Comparison of ENCODE assay signal across 16 cellular contexts in the genomic region with DNA sequence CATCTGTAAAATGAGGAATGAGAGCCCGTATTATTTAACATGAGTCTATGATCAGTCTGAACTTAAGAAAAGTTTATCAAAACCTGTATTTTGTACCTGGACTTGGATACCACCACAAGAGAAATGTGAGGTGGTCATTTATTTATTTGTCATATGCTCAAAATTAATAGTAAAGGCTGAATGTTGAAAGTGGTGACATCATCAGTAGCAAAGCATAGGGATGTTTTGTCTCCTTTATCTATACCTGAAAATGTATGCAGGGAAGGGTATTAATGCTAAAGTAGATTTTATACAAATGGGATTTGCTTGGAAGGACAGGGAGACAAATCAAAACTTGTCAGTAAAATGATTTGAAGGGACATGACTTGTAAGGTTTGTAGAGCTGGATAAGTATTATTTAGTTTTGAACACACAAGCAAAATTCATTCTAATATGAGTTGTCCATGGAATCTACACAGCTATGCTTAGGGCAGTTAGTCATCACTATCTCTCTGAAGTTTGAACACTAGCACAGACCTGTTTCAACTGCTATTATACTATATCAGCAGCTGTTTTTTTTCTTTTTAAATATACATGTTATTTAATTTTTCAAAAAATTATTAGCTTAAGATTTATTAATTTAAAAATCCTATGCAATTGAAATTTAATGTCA. TPM values are rescaled to one million over a fixed set of nuclear protein-coding genes. Genes with fewer than 3 reads are reported as not detected.
A peak's percentile ranks its signal among the peaks of the same experiment; 100 is the strongest.
DNase-seq lines count a peak whose midpoint lies in the region; ATAC-seq, FAIRE-seq and TF ChIP-seq lines count a peak whose summit lies in the region.
"Had no signal": no experiment of that assay in that cellular context is flagged by ENCODE, and none has a peak within 500 bp of the region (broad histone marks: within the 10 kb centered on the region; RNA-seq: fewer than 3 reads in every experiment).

No MANE protein-coding gene starts in this region.

- DNase-seq in GM23248 (peak; percentile 44), RCC 7860 (ENCODE audit: low spot score) (no peak), trophoblast cell (peak in 1 of 2 donors; percentile 35), osteoblast (ENCODE audit: insufficient read length, low spot score, missing footprints) (no peak)
- DNase-seq: CD8-positive, alpha-beta T cell; DND-41; KG1; NCI-H1105; NCI-H1694 treated with DMSO at 0.1 percent for 48 hours; PC-3 had no signal

- no peak overlapping the region for H4K91ac ChIP-seq in trophoblast cell (ENCODE audit: low read depth, low read length)

- H2AK5ac ChIP-seq in trophoblast cell (ENCODE audit: low read length): no peak overlapping the region

- no peak overlapping the region for H4K8ac ChIP-seq in trophoblast cell (ENCODE audit: low read depth, low read length)

- H3K9me2 ChIP-seq in GM23248 (ENCODE audit: insufficient read depth): no peaks in the 10 kb centered on the region

- H3K27me3 ChIP-seq in GM23248 (replicated peaks; ENCODE audit: insufficient read depth): no peaks in the 10 kb centered on the region
- no peaks in the 10 kb centered on the region for H3K27me3 ChIP-seq in trophoblast cell (ENCODE audit: insufficient read depth, low read length)
- no peaks in the 10 kb centered on the region for H3K27me3 ChIP-seq in osteoblast (ENCODE audit: insufficient read depth, low read length)

- H3K4me2 ChIP-seq in GM23248 (ENCODE audit: unreplicated experiment): no peak overlapping the region
- H3K4me2 ChIP-seq in trophoblast cell (ENCODE audit: low read length): no peak overlapping the region
- H3K4me2 ChIP-seq in osteoblast (ENCODE audit: insufficient read depth, low read length): no peak overlapping the region

- H3K27ac ChIP-seq in GM23248: no peak overlapping the region
- H3K27ac ChIP-seq in trophoblast cell (ENCODE audit: low read depth, low read length): peak overlapping the region; percentile 17
- no peak overlapping the region for H3K27ac ChIP-seq in osteoblast (ENCODE audit: low read depth, low read length)
- H3K27ac ChIP-seq: HL-60 had no signal

- H2BK12ac ChIP-seq in trophoblast cell (ENCODE audit: low read length): no peak overlapping the region

- no peak overlapping the region for H4K12ac ChIP-seq in trophoblast cell (ENCODE audit: low read depth, low read length)

- no peaks in the 10 kb centered on the region for H3K79me2 ChIP-seq in GM23248 (ENCODE audit: insufficient read depth)
- no peaks in the 10 kb centered on the region for H3K79me2 ChIP-seq in trophoblast cell (ENCODE audit: control insufficient read depth, insufficient read depth, low read length, poor library complexity)
- no peaks in the 10 kb centered on the region for H3K79me2 ChIP-seq in osteoblast (ENCODE audit: insufficient read depth, low read length)

- peak; percentile 64 for FAIRE-seq in RCC 7860 (lab: Jason Lieb, UNC)

- H3K18ac ChIP-seq in trophoblast cell (ENCODE audit: low read length): no peak overlapping the region

- H3K4me3 ChIP-seq in GM23248 (no peak overlapping the region), trophoblast cell (ENCODE audit: low read depth, low read length) (no peak overlapping the region), osteoblast (ENCODE audit: insufficient read depth, low read length) (no peak overlapping the region)

- WGBS in GM23248 (ENCODE audit: low coverage in 1 of 2, low lambda C conversion rate in 2 of 2, missing lambda C conversion rate in 2 of 2), 2 experiments: 50 to 62% methylated on average over 1 of the region's 1 CpG
- WGBS in trophoblast cell (ENCODE audit: extremely low coverage, insufficient coverage, insufficient read length): no CpG with 5 or more reads among the region's 1 CpG

- H2BK120ac ChIP-seq in trophoblast cell (ENCODE audit: insufficient read depth, low read length, poor library complexity): no peak overlapping the region

- no peak overlapping the region for H3K4ac ChIP-seq in trophoblast cell (ENCODE audit: low read depth, low read length)

- ATAC-seq in esophagus mucosa (peak; percentile 36), GM18505 (IDR thresholded peaks at IDR 0.05; ENCODE audit: unreplicated experiment) (no peak), GM18873 (IDR thresholded peaks at IDR 0.05; ENCODE audit: low FRiP score, unreplicated experiment) (no peak)
- ATAC-seq: CD8-positive, alpha-beta T cell; HCT116; PC-3 had no signal

- H3K4me1 ChIP-seq in GM23248 (ENCODE audit: insufficient read depth): no peaks in the 10 kb centered on the region
- no peaks in the 10 kb centered on the region for H3K4me1 ChIP-seq in trophoblast cell (ENCODE audit: control insufficient read depth in 1 of 2, insufficient read depth in 2 of 2, low read length in 2 of 2)
- no peaks in the 10 kb centered on the region for H3K4me1 ChIP-seq in osteoblast (ENCODE audit: insufficient read depth, low read length)

- H3K9me3 ChIP-seq in GM23248 (ENCODE audit: low read depth) (no peaks in the 10 kb centered on the region), trophoblast cell (ENCODE audit: insufficient read depth, low read depth, low read length) (no peaks in the 10 kb centered on the region), osteoblast (ENCODE audit: low read depth, low read length) (no peaks in the 10 kb centered on the region)

- no peak overlapping the region for H3K9ac ChIP-seq in GM23248
- H3K9ac ChIP-seq in trophoblast cell (ENCODE audit: low read length): no peak overlapping the region

- no peak for TF ChIP-seq POLR2A in GM18505 (IDR thresholded peaks at IDR 0.05; ENCODE audit: borderline replicate concordance, extremely low read depth, insufficient read depth, insufficient read length)

- TF ChIP-seq CTCF in osteoblast (IDR thresholded peaks at IDR 0.05; ENCODE audit: extremely low read depth, low read depth, low read length): no peak

- H3K14ac ChIP-seq in trophoblast cell (ENCODE audit: low read length): no peak overlapping the region

- no peaks in the 10 kb centered on the region; the same call in 1 of the 2 replicates for H3F3A ChIP-seq in GM23248 (ENCODE audit: insufficient read depth)

- H2AFZ ChIP-seq in GM23248 (no peak overlapping the region), trophoblast cell (ENCODE audit: insufficient read depth, low read length, poor library complexity) (no peak overlapping the region), osteoblast (ENCODE audit: low read length) (no peak overlapping the region)

- no peak overlapping the region for H3K23ac ChIP-seq in trophoblast cell (ENCODE audit: low read length)

- in situ Hi-C loops in GM23248 (cut with MboI): no loop called here

- no peaks in the 10 kb centered on the region for H3K36me3 ChIP-seq in GM23248 (ENCODE audit: low read depth)
- no peaks in the 10 kb centered on the region for H3K36me3 ChIP-seq in trophoblast cell (ENCODE audit: control insufficient read depth in 1 of 2, insufficient read depth in 2 of 2, low read length in 2 of 2)
- H3K36me3 ChIP-seq in osteoblast (ENCODE audit: insufficient read depth, low read length): no peaks in the 10 kb centered on the region

- H4K20me1 ChIP-seq in GM23248 (ENCODE audit: insufficient read depth) (no peaks in the 10 kb centered on the region), osteoblast (ENCODE audit: insufficient read depth, low read length) (no peaks in the 10 kb centered on the region)

- H2BK5ac ChIP-seq in trophoblast cell (ENCODE audit: low read depth, low read length, poor library complexity): no peak overlapping the region

- H3K79me1 ChIP-seq in trophoblast cell (ENCODE audit: low read length): peaks cover 9% of the 10 kb centered on the region

RNA-seq across cellular contexts. Expression of gene GUCY1A1, which starts 52.4 kb away (rescaled TPM):
- not detected in 2 replicates for total RNA-seq in GM23248 (2014; rRNA removed; shearing (Covaris generic))
- 0.05 TPM in 1 of 2 replicates, not detected in the other for polyA plus RNA-seq in GM23248 (2016; fragmentation: Nextera tagmentation; extraction: Ambion mirVana)
- 2.5 TPM for total RNA-seq in esophagus mucosa
- polyA plus RNA-seq in trophoblast cell (2013): 24.7 and 25.9 TPM in 2 replicates
- total RNA-seq in osteoblast: 0.29 TPM in 1 of 2 replicates, not detected in the other
- total RNA-seq: CD8-positive, alpha-beta T cell; MCF 10A had no signal
